14 cellular contexts compared by ENCODE assay signal in genomic region chr7:2282185-2282751, GRCh38. TPM values are rescaled to one million over a fixed set of nuclear protein-coding genes. Genes with fewer than 3 reads are reported as not detected.
A peak's percentile ranks its signal among the peaks of the same experiment; 100 is the strongest.
DNase-seq lines count a peak whose midpoint lies in the region; ATAC-seq and TF ChIP-seq lines count a peak whose summit lies in the region.
"Had no signal": no experiment of that assay in that cellular context is flagged by ENCODE, and none has a peak within 500 bp of the region (broad histone marks: within the 10 kb centered on the region; RNA-seq: fewer than 3 reads in every experiment).

No MANE protein-coding gene starts in this region.

- peak overlapping the region; percentile 94 to 99 (median 97) for H3K27ac Mint-ChIP-seq in nephron

- H3K36me3 Mint-ChIP-seq in nephron (ENCODE audit: low read depth): peaks cover 1% of the 10 kb centered on the region

- peaks cover 3% of the 10 kb centered on the region for H3K79me2 ChIP-seq in fibroblast of lung (ENCODE audit: control insufficient read depth, insufficient read depth, low read length)

- peak overlapping the region; percentile 74 for H3K4me2 ChIP-seq in fibroblast of lung (ENCODE audit: extremely low read depth, insufficient read depth, low read length)

- H2AFZ ChIP-seq in fibroblast of lung (ENCODE audit: low read length): peak overlapping the region; percentile 56

- ATAC-seq in Panc1: no peak
- ATAC-seq: HCT116 had no signal

- peak; percentile 34 for DNase-seq in AG08396 (ENCODE audit: low spot score)
- no peak for DNase-seq in Panc1 (ENCODE audit: low read depth, low spot score)
- no peak for DNase-seq in fibroblast of lung (ENCODE audit: low read depth in 2 of 2)
- no peak for DNase-seq in occipital lobe (lab: John Stamatoyannopoulos, UW)
- no peak for DNase-seq in effector memory CD4-positive, alpha-beta T cell
- DNase-seq in NCI-H1092 treated with DMSO at 0.1 percent for 48 hours (lab: John Stamatoyannopoulos, UW): no peak
- DNase-seq in DMS153 (lab: John Stamatoyannopoulos, UW): no peak
- DNase-seq: activated gamma-delta T cell, NCI-H2107, NCI-H748 treated with DMSO at 0.1 percent for 48 hours, Peyer's patch had no signal

- H3K9me3 ChIP-seq in Panc1 (ENCODE audit: control insufficient read depth, insufficient read depth, low read depth, low read length): no peaks in the 10 kb centered on the region
- no peaks in the 10 kb centered on the region for H3K9me3 ChIP-seq in fibroblast of lung (ENCODE audit: control insufficient read depth, insufficient read depth, low read depth, low read length)
- no peaks in the 10 kb centered on the region for H3K9me3 ChIP-seq in effector memory CD4-positive, alpha-beta T cell (ENCODE audit: control insufficient read depth, low read length)
- H3K9me3 ChIP-seq: Peyer's patch had no signal

- H3K4me3 ChIP-seq in Panc1 (ENCODE audit: low read depth in 2 of 2, low read length in 2 of 2) (no peak overlapping the region), fibroblast of lung (replicated peaks in 1 of 4; ENCODE audit: control extremely low read depth in 1 of 4, insufficient read depth in 1 of 4, low read depth in 3 of 4, low read length in 4 of 4) (no peak overlapping the region)
- no peak overlapping the region for H3K4me3 ChIP-seq in effector memory CD4-positive, alpha-beta T cell (ENCODE audit: insufficient read depth, low read depth, low read length, poor library complexity, severe bottlenecking)
- H3K4me3 ChIP-seq: Peyer's patch, skin epidermis had no signal

- no peaks in the 10 kb centered on the region for H4K20me1 ChIP-seq in fibroblast of lung (ENCODE audit: control insufficient read depth, extremely low read depth, insufficient read depth, low read length)

- H3K4me1 ChIP-seq in Panc1 (ENCODE audit: control insufficient read depth, insufficient read depth, low read length) (no peaks in the 10 kb centered on the region), fibroblast of lung (ENCODE audit: control insufficient read depth, extremely low read depth, insufficient read depth, low read length) (peaks cover 4% of the 10 kb centered on the region)
- no peaks in the 10 kb centered on the region for H3K4me1 ChIP-seq in effector memory CD4-positive, alpha-beta T cell (ENCODE audit: control insufficient read depth, insufficient read depth, low read length, poor library complexity, severe bottlenecking)

- in situ Hi-C loops in Panc1 (cut with HindIII; ENCODE audit: low pct_unique_long_range_greater_than_20kb, low sequenced_read_pairs): no loop called here

- BruUV-seq in Panc1 (replicated peaks; lab: Mats Ljungman, UMichigan): TSS peak; percentile 61

- intact Hi-C loops in Panc1 (cut with micrococcal nuclease; ENCODE audit: unreplicated experiment): no loop called here

- no peak overlapping the region for H3K9ac ChIP-seq in fibroblast of lung (ENCODE audit: insufficient read depth, low read length)

- peaks cover 35% of the 10 kb centered on the region for H3K4me1 Mint-ChIP-seq in nephron

- H3K36me3 ChIP-seq in Panc1 (ENCODE audit: control insufficient read depth, insufficient read depth, low read length) (no peaks in the 10 kb centered on the region), fibroblast of lung (ENCODE audit: control insufficient read depth, insufficient read depth, low read length) (no peaks in the 10 kb centered on the region)
- H3K36me3 ChIP-seq in effector memory CD4-positive, alpha-beta T cell (ENCODE audit: control insufficient read depth, insufficient read depth, low read length): no peaks in the 10 kb centered on the region
- H3K36me3 ChIP-seq: Peyer's patch had no signal

- CTCF ChIA-PET in Panc1 (lab: Charles Lee): interaction anchor here (0.6 kb wide), 1 partner anchor 145 kb away, joined by 5 read pairs; no protein-coding TSS in a partner anchor

- TF ChIP-seq CTCF in Panc1 (IDR thresholded peaks at IDR 0.05): no peak
- no peak for TF ChIP-seq CTCF in fibroblast of lung (conservative IDR thresholded peaks at IDR 0.05 in 1 of 2, IDR thresholded peaks at IDR 0.05 in 1 of 2; ENCODE audit: low read depth in 1 of 2, low read length in 2 of 2)
- TF ChIP-seq CTCF in nephron (IDR thresholded peaks at IDR 0.05; ENCODE audit: unreplicated experiment in 3 of 3): no peak

- POLR2A ChIA-PET in Panc1 (lab: Charles Lee): no interaction called here

- H3K27me3 ChIP-seq in Panc1 (ENCODE audit: control insufficient read depth, insufficient read depth, low read length) (no peaks in the 10 kb centered on the region), fibroblast of lung (ENCODE audit: control insufficient read depth, insufficient read depth, low read length) (no peaks in the 10 kb centered on the region)
- H3K27me3 ChIP-seq in effector memory CD4-positive, alpha-beta T cell (replicated peaks; ENCODE audit: control insufficient read depth, insufficient read depth, low read length, poor library complexity, severe bottlenecking): no peaks in the 10 kb centered on the region
- H3K27me3 ChIP-seq: Peyer's patch had no signal

- no peak overlapping the region for H3K27ac ChIP-seq in Panc1 (ENCODE audit: low read length)
- no peak overlapping the region for H3K27ac ChIP-seq in fibroblast of lung (ENCODE audit: insufficient read depth, low read length)
- no peak overlapping the region for H3K27ac ChIP-seq in effector memory CD4-positive, alpha-beta T cell (ENCODE audit: insufficient read depth, low read length, poor library complexity, severe bottlenecking)

- H3K4me3 Mint-ChIP-seq in nephron: peak overlapping the region; percentile 22 to 43 (median 30)

- no peaks in the 10 kb centered on the region for H3K27me3 Mint-ChIP-seq in nephron (ENCODE audit: low read depth)

- H3K9me3 Mint-ChIP-seq in nephron: no peaks in the 10 kb centered on the region

RNA-seq across cellular contexts. Expression of gene SNX8, which starts 32.0 kb away (rescaled TPM):
- total RNA-seq in Panc1 (2021; ENCODE audit: unreplicated experiment) (139 TPM), fibroblast of lung (11.0 and 13.2 TPM in 2 replicates), occipital lobe (13.4 TPM)
- 147 TPM for polyA plus RNA-seq in Panc1 (2012; ENCODE audit: insufficient read length)
- polyA plus RNA-seq in fibroblast of lung: 27.4 and 48.0 TPM in 2 replicates
- polyA plus RNA-seq in fibroblast of lung (2012): 45.7 and 94.9 TPM in 2 replicates
- 131 and 279 TPM in 2 replicates for polyA minus RNA-seq in fibroblast of lung (ENCODE audit: low replicate concordance)

RNA-seq across cellular contexts. Expression of gene NUDT1, which starts 40.2 kb away (rescaled TPM):
- total RNA-seq in Panc1 (2021; ENCODE audit: unreplicated experiment): 92.6 TPM
- 114 TPM for polyA plus RNA-seq in Panc1 (2012; ENCODE audit: insufficient read length)
- 9.5 and 28.4 TPM in 2 replicates for total RNA-seq in fibroblast of lung
- 19.8 and 48.9 TPM in 2 replicates for polyA plus RNA-seq in fibroblast of lung
- 44.4 and 95.4 TPM in 2 replicates for polyA plus RNA-seq in fibroblast of lung (2012)
- 12.3 and 20.5 TPM in 2 replicates for polyA minus RNA-seq in fibroblast of lung (ENCODE audit: low replicate concordance)
- total RNA-seq in occipital lobe: 13.7 TPM

RNA-seq across cellular contexts. Expression of gene MRM2, which starts 40.3 kb away (rescaled TPM):
- 49.9 TPM for total RNA-seq in Panc1 (2021; ENCODE audit: unreplicated experiment)
- 43.1 TPM for polyA plus RNA-seq in Panc1 (2012; ENCODE audit: insufficient read length)
- 14.9 and 15.9 TPM in 2 replicates for total RNA-seq in fibroblast of lung
- polyA plus RNA-seq in fibroblast of lung: 19.3 and 23.3 TPM in 2 replicates
- 23.3 and 28.4 TPM in 2 replicates for polyA plus RNA-seq in fibroblast of lung (2012)
- polyA minus RNA-seq in fibroblast of lung (ENCODE audit: low replicate concordance): 10.5 and 31.7 TPM in 2 replicates
- total RNA-seq in occipital lobe: 15.0 TPM

RNA-seq across cellular contexts. Expression of gene MAD1L1, which starts 49.5 kb away (rescaled TPM):
- total RNA-seq in Panc1 (2021; ENCODE audit: unreplicated experiment) (70.8 TPM), fibroblast of lung (29.4 and 31.8 TPM in 2 replicates), occipital lobe (24.2 TPM)
- 68.1 TPM for polyA plus RNA-seq in Panc1 (2012; ENCODE audit: insufficient read length)
- 9.8 and 11.6 TPM in 2 replicates for polyA plus RNA-seq in fibroblast of lung
- polyA plus RNA-seq in fibroblast of lung (2012): 19.9 and 28.3 TPM in 2 replicates
- 36.7 and 41.3 TPM in 2 replicates for polyA minus RNA-seq in fibroblast of lung (ENCODE audit: low replicate concordance)
